Comparison of ENCODE assay signal across 9 cellular contexts in genomic region chr6:111564482-111564945, GRCh38. TPM values are rescaled to one million over a fixed set of nuclear protein-coding genes. Genes with fewer than 3 reads are reported as not detected.
DNase-seq lines count a peak whose midpoint lies in the region; ATAC-seq and FAIRE-seq lines count a peak whose summit lies in the region.
"Had no signal": no experiment of that assay in that cellular context is flagged by ENCODE, and none has a peak within 500 bp of the region (broad histone marks: within the 10 kb centered on the region; RNA-seq: fewer than 3 reads in every experiment).

No MANE protein-coding gene starts in this region.

- no peak overlapping the region for H3K4me3 Mint-ChIP-seq in immature natural killer cell
- H3K4me3 Mint-ChIP-seq: activated naive CD8-positive, alpha-beta T cell had no signal

- peaks cover 28 to 61% (median 34%) of the 10 kb centered on the region in 3 donors for H3K36me3 Mint-ChIP-seq in immature natural killer cell

- 60 to 77% (median 77%) methylated on average over 4 of the region's 4 CpGs for whole genome bisulfite sequencing in small intestine, 3 donors

- DNase-seq in astrocyte of the hippocampus (ENCODE audit: low read depth, low spot score) (peak; percentile 54), NCI-H2227 treated with DMSO at 0.1 percent for 48 hours (lab: John Stamatoyannopoulos, UW) (no peak), immature natural killer cell (no peak), small intestine (no peak)

- peak overlapping the region in 10 of 11 experiments; percentile 36 to 99 (median 78); a peak in 20 of 22 replicates for H3K27ac ChIP-seq in BLaER1 treated with 17β-estradiol and CSF1 and Interleukin-3, amounts not matched to agents 10 nM and 100 nM
- H3K27ac ChIP-seq in small intestine (ENCODE audit: low read depth in 1 of 2, low read length in 1 of 2) = peak overlapping the region in 1 of 2 donors; percentile 62

- no peaks in the 10 kb centered on the region for H3K9me3 Mint-ChIP-seq in immature natural killer cell

- H3K9me3 ChIP-seq in BLaER1 treated with 17β-estradiol and CSF1 and Interleukin-3, amounts not matched to agents 10 nM and 100 nM (replicated peaks in 1 of 11) = no peaks in the 10 kb centered on the region
- H3K9me3 ChIP-seq in mucosa of stomach (ENCODE audit: control insufficient read depth, low read length) (no peaks in the 10 kb centered on the region), small intestine (ENCODE audit: control insufficient read depth, low read depth) (no peaks in the 10 kb centered on the region)

- peak overlapping the region in 9 of 11 experiments; percentile 21 to 78 (median 70); a peak in 17 of 22 replicates for H3K9ac ChIP-seq in BLaER1 treated with 17β-estradiol and CSF1 and Interleukin-3, amounts not matched to agents 10 nM and 100 nM
- H3K9ac ChIP-seq in mucosa of stomach (ENCODE audit: low read length) = peak overlapping the region; percentile 15

- peaks cover 38 to 96% (median 69%) of the 10 kb centered on the region in 11 experiments for H3K36me3 ChIP-seq in BLaER1 treated with 17β-estradiol and CSF1 and Interleukin-3, amounts not matched to agents 10 nM and 100 nM
- H3K36me3 ChIP-seq in mucosa of stomach (ENCODE audit: control insufficient read depth, insufficient read depth, low read length) = peaks cover 11% of the 10 kb centered on the region
- H3K36me3 ChIP-seq in small intestine (ENCODE audit: control insufficient read depth in 2 of 2, insufficient read depth in 2 of 2, low read length in 2 of 2) = peaks cover 2 to 6% of the 10 kb centered on the region in 2 donors

- H4K20me1 ChIP-seq in BLaER1 treated with 17β-estradiol and CSF1 and Interleukin-3, amounts not matched to agents 10 nM and 100 nM = peaks cover 0 to 32% (median 8%) of the 10 kb centered on the region in 11 experiments; a peak in 9 of 22 replicates

- no peak for FAIRE-seq in small intestine (lab: Jason Lieb, UNC)

- peaks cover 62 to 87% (median 76%) of the 10 kb centered on the region in 10 experiments for H3K4me1 ChIP-seq in BLaER1 treated with 17β-estradiol and CSF1 and Interleukin-3, amounts not matched to agents 10 nM and 100 nM
- H3K4me1 ChIP-seq in mucosa of stomach (ENCODE audit: control insufficient read depth, insufficient read depth, low read length) (peaks cover 35% of the 10 kb centered on the region), small intestine (ENCODE audit: control insufficient read depth in 2 of 2, insufficient read depth in 1 of 2, low read depth in 1 of 2, low read length in 1 of 2) (peaks cover 0 to 11% of the 10 kb centered on the region in 2 donors)

- H3K27me3 Mint-ChIP-seq in immature natural killer cell (ENCODE audit: low read depth in 3 of 3) = peaks cover 2 to 3% (median 3%) of the 10 kb centered on the region in 3 donors
- H3K27me3 Mint-ChIP-seq: activated naive CD8-positive, alpha-beta T cell had no signal

- peak; percentile 70 for ATAC-seq in HG02885 (IDR thresholded peaks at IDR 0.05; ENCODE audit: poor library complexity, unreplicated experiment)
- ATAC-seq in GM19324 (IDR thresholded peaks at IDR 0.05; ENCODE audit: low FRiP score, unreplicated experiment) = no peak

- no peaks in the 10 kb centered on the region for H3K27me3 ChIP-seq in BLaER1 treated with 17β-estradiol and CSF1 and Interleukin-3, amounts not matched to agents 10 nM and 100 nM
- no peaks in the 10 kb centered on the region for H3K27me3 ChIP-seq in mucosa of stomach (ENCODE audit: control insufficient read depth, insufficient read depth, low read length)
- no peaks in the 10 kb centered on the region for H3K27me3 ChIP-seq in small intestine (ENCODE audit: control insufficient read depth in 2 of 2, insufficient read depth in 2 of 2, low read length in 2 of 2)

- no peak overlapping the region for H3K27ac Mint-ChIP-seq in immature natural killer cell
- H3K27ac Mint-ChIP-seq: activated naive CD8-positive, alpha-beta T cell had no signal

- peak overlapping the region in 3 of 10 experiments; percentile 12 to 48 (median 40); a peak in 2 of 20 replicates for H3K4me3 ChIP-seq in BLaER1 treated with 17β-estradiol and CSF1 and Interleukin-3, amounts not matched to agents 10 nM and 100 nM
- H3K4me3 ChIP-seq in mucosa of stomach (ENCODE audit: low read length) = no peak overlapping the region
- no peak overlapping the region for H3K4me3 ChIP-seq in small intestine (ENCODE audit: low read depth in 1 of 2, low read length in 2 of 2)

- peaks cover 14 to 26% of the 10 kb centered on the region in 2 donors for H3K4me1 Mint-ChIP-seq in immature natural killer cell

- peak overlapping the region; percentile 82 to 97 (median 93) for H3K4me2 ChIP-seq in BLaER1 treated with 17β-estradiol and CSF1 and Interleukin-3, amounts not matched to agents 10 nM and 100 nM

RNA-seq across cellular contexts. Expression of gene TRAF3IP2, which starts 41.2 kb away (rescaled TPM):
- polyA plus RNA-seq in immature natural killer cell = 10 to 100 TPM in 1 of 3 donors, 1 to 10 TPM in 1, not detected in 1; 1.9 to 10.6 TPM
- polyA plus RNA-seq in small intestine = 10 to 100 TPM; 40.4 to 50.0 (median 40.9) TPM
